Comparison of ENCODE assay signal across 22 cellular contexts in the genomic region with DNA sequence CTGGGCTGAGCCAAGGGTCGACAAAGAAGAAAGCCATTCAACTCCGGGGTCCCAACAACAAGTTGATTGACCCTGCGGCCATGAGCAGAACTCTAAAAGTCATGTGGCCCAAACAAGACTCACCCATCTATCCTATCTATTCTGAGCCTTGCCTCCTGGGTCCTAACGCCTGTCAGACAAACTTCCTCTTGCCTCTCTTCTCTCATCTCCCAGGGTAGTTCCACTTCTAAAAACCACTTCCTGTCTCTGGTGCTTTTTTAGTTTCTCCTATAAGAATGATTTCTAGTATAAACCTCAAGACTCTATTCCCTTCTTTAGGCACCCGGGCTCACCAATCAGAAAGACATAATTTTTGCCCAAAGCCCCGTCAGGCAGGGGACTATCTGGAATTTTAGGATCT.
A peak's percentile ranks its signal among the peaks of the same experiment; 100 is the strongest.
DNase-seq lines count a peak whose midpoint lies in the region; ATAC-seq, FAIRE-seq and TF ChIP-seq lines count a peak whose summit lies in the region.
"Had no signal": no experiment of that assay in that cellular context is flagged by ENCODE, and none has a peak within 500 bp of the region (broad histone marks: within the 10 kb centered on the region; RNA-seq: fewer than 3 reads in every experiment).

No MANE protein-coding gene starts in this region.

- H4K20me1 ChIP-seq in DND-41 (ENCODE audit: insufficient read depth, low read length), result no peaks in the 10 kb centered on the region

- H3K4me3 ChIP-seq in DND-41 (ENCODE audit: low read depth in 1 of 2, low read length in 2 of 2) (no peak overlapping the region), Caco-2 (ENCODE audit: low read depth, low read length) (no peak overlapping the region)
- H3K4me3 ChIP-seq: GM23338 had no signal

- FAIRE-seq in urothelium cell line (lab: Jason Lieb, UNC), result no peak
- FAIRE-seq: astrocyte, frontal cortex, GM12892, islet of Langerhans had no signal

- H3K4me3 Mint-ChIP-seq in Caco-2 (ENCODE audit: unreplicated experiment), result no peak overlapping the region
- H3K4me3 Mint-ChIP-seq: activated CD4-positive, alpha-beta T cell treated with anti-CD3 and anti-CD28 coated beads for 36 hours; activated T-helper 1 cell treated with anti-CD3 and anti-CD28 coated beads, Interleukin-12 subunit alpha, Interleukin-12 subunit beta, Interleukin-2, Interleukin-4 antibody, amounts not matched to agents 30 ng/mL and 10 ng/mL and 1 ng/mL, durations not matched to agents 14 hours and 24 hours and 36 hours; effector memory CD8-positive, alpha-beta T cell; GM23338 had no signal

- DNase-seq in DND-41, result peak; percentile 4
- DNase-seq in NOMO-1 treated with dmso at 0.1 percent for 144 hours (lab: John Stamatoyannopoulos, UW; ENCODE audit: unreplicated experiment), result peak; percentile 9
- no peak for DNase-seq in NCI-H345 treated with DMSO at 0.1 percent for 48 hours (lab: John Stamatoyannopoulos, UW; ENCODE audit: unreplicated experiment)
- DNase-seq in urothelium cell line (ENCODE audit: low spot score), result no peak
- DNase-seq in Caco-2, result no peak
- DNase-seq: activated CD4-positive, alpha-beta T cell treated with anti-CD3 and anti-CD28 coated beads for 36 hours; DMS153; effector memory CD8-positive, alpha-beta T cell; IMR-90; NCI-H1694 treated with DMSO at 0.1 percent for 48 hours; stimulated activated CD4-positive, alpha-beta T cell treated with anti-CD3 and anti-CD28 coated beads, Interleukin-2, amount 100 ng/mL, for 48 hours; stimulated activated naive CD4-positive, alpha-beta T cell had no signal

- no peaks in the 10 kb centered on the region for H3K36me3 Mint-ChIP-seq in Caco-2 (ENCODE audit: insufficient read depth, unreplicated experiment)

- TF ChIP-seq CTCF in DND-41 (IDR thresholded peaks at IDR 0.05; ENCODE audit: borderline replicate concordance, extremely low read depth, low read length, poor library complexity, severe bottlenecking) (no peak), Caco-2 (IDR thresholded peaks at IDR 0.05; ENCODE audit: insufficient read depth in 1 of 2, low read depth in 1 of 2, low read length in 1 of 2, severe bottlenecking in 1 of 2, unreplicated experiment in 1 of 2) (no peak)

- H3K9ac ChIP-seq in DND-41 (ENCODE audit: low read depth, low read length), result no peak overlapping the region

- H3K9me3 ChIP-seq in DND-41 (ENCODE audit: insufficient read depth, low read length, severe bottlenecking), result no peaks in the 10 kb centered on the region
- H3K9me3 ChIP-seq in Caco-2, result no peaks in the 10 kb centered on the region

- H2AFZ ChIP-seq in DND-41 (ENCODE audit: low read depth, low read length), result no peak overlapping the region
- H2AFZ ChIP-seq: GM23338 had no signal

- no peaks in the 10 kb centered on the region for H3K27me3 ChIP-seq in DND-41 (ENCODE audit: insufficient read depth, low read length, poor library complexity)
- no peaks in the 10 kb centered on the region for H3K27me3 ChIP-seq in Caco-2 (replicated peaks; ENCODE audit: control insufficient read depth, insufficient read depth, low read length)

- H3K36me3 ChIP-seq in DND-41 (ENCODE audit: insufficient read depth, low read length) (no peaks in the 10 kb centered on the region), Caco-2 (ENCODE audit: control insufficient read depth, insufficient read depth, low read length) (no peaks in the 10 kb centered on the region)

- intact Hi-C loops in Caco-2 (cut with micrococcal nuclease; ENCODE audit: unreplicated experiment), result no loop called here

- no TSS peak for BruUV-seq in Caco-2 (replicated peaks; lab: Mats Ljungman, UMichigan)

- peaks cover 11% of the 10 kb centered on the region for H3K9me3 Mint-ChIP-seq in Caco-2 (ENCODE audit: unreplicated experiment)

- ATAC-seq in DND-41 (ENCODE audit: insufficient read depth, low read depth) (peak; percentile 66), GM21360 (IDR thresholded peaks at IDR 0.05; ENCODE audit: unreplicated experiment) (peak; percentile 69), HG03159 (IDR thresholded peaks at IDR 0.05; ENCODE audit: unreplicated experiment) (peak; percentile 52), HG03439 (IDR thresholded peaks at IDR 0.05; ENCODE audit: unreplicated experiment) (no peak)
- ATAC-seq: activated CD4-positive, alpha-beta T cell treated with anti-CD3 and anti-CD28 coated beads for 36 hours; effector memory CD8-positive, alpha-beta T cell; GM23338; SK-N-SH treated with all-trans-retinoic acid at 6 μM for 48 hours had no signal

- H3K27ac ChIP-seq in DND-41 (ENCODE audit: low read length), result no peak overlapping the region

- no peak overlapping the region for H3K27ac Mint-ChIP-seq in Caco-2 (ENCODE audit: unreplicated experiment)
- H3K27ac Mint-ChIP-seq: activated CD4-positive, alpha-beta T cell treated with anti-CD3 and anti-CD28 coated beads for 36 hours; activated T-helper 1 cell treated with anti-CD3 and anti-CD28 coated beads, Interleukin-12 subunit alpha, Interleukin-12 subunit beta, Interleukin-2, Interleukin-4 antibody, amounts not matched to agents 30 ng/mL and 10 ng/mL and 1 ng/mL, durations not matched to agents 14 hours and 24 hours and 36 hours; effector memory CD8-positive, alpha-beta T cell; GM23338 had no signal

- no peaks in the 10 kb centered on the region for H3K27me3 Mint-ChIP-seq in Caco-2 (ENCODE audit: insufficient read depth, unreplicated experiment)
- H3K27me3 Mint-ChIP-seq: activated CD4-positive, alpha-beta T cell treated with anti-CD3 and anti-CD28 coated beads for 36 hours; effector memory CD8-positive, alpha-beta T cell had no signal

- H3K4me2 ChIP-seq in DND-41 (ENCODE audit: insufficient read depth, low read length), result no peak overlapping the region
- H3K4me2 ChIP-seq: GM23338 had no signal

- H3K4me1 ChIP-seq in DND-41 (ENCODE audit: insufficient read depth, low read length), result no peaks in the 10 kb centered on the region
- 0 out of 2 replicates have a peak, but pooled peaks cover 7% of the 10 kb centered on the region for H3K4me1 ChIP-seq in Caco-2

- H3K79me2 ChIP-seq in DND-41 (ENCODE audit: insufficient read depth, low read length), result no peaks in the 10 kb centered on the region

- POLR2A ChIA-PET in Caco-2 (lab: Charles Lee), result no interaction called here

- H3K4me1 Mint-ChIP-seq in Caco-2 (ENCODE audit: low read depth, unreplicated experiment), result peaks cover 7% of the 10 kb centered on the region
- H3K4me1 Mint-ChIP-seq: activated CD4-positive, alpha-beta T cell treated with anti-CD3 and anti-CD28 coated beads for 36 hours had no signal

- CTCF ChIA-PET in Caco-2 (lab: Charles Lee), result no interaction called here

Comparison
In these comparisons a context has a peak if more than half of its experiments do, and no peak if none do; other contexts are left out.
1. DNase-seq: peak in DND-41 (single experiment) and NOMO-1 treated with dmso at 0.1 percent for 144 hours (single experiment); none in NCI-H345 treated with DMSO at 0.1 percent for 48 hours (single experiment), urothelium cell line (single experiment) and Caco-2 (0 of 2).